Comparison of ENCODE assay signal across 24 cellular contexts in genomic region chr7:30924624-30925023, GRCh38. TPM values are rescaled to one million over a fixed set of nuclear protein-coding genes. Genes with fewer than 3 reads are reported as not detected.
DNase-seq lines count a peak whose midpoint lies in the region; ATAC-seq and TF ChIP-seq lines count a peak whose summit lies in the region.
"Had no signal": no experiment of that assay in that cellular context is flagged by ENCODE, and none has a peak within 500 bp of the region (broad histone marks: within the 10 kb centered on the region; RNA-seq: fewer than 3 reads in every experiment).

No MANE protein-coding gene starts in this region.

- H4K20me1 ChIP-seq in DND-41 (ENCODE audit: insufficient read depth, low read length) = no peaks in the 10 kb centered on the region
- H4K20me1 ChIP-seq in osteoblast (ENCODE audit: insufficient read depth, low read length) = no peaks in the 10 kb centered on the region

- H3K9me3 ChIP-seq in BE2C = no peaks in the 10 kb centered on the region
- H3K9me3 ChIP-seq in DND-41 (ENCODE audit: insufficient read depth, low read length, severe bottlenecking) = no peaks in the 10 kb centered on the region
- no peaks in the 10 kb centered on the region for H3K9me3 ChIP-seq in endodermal cell (ENCODE audit: control insufficient read depth, low read length)
- peaks cover 7% of the 10 kb centered on the region for H3K9me3 ChIP-seq in osteoblast (ENCODE audit: low read depth, low read length)
- no peaks in the 10 kb centered on the region for H3K9me3 ChIP-seq in sigmoid colon
- H3K9me3 ChIP-seq: gastrocnemius medialis, upper lobe of left lung had no signal

- no peaks in the 10 kb centered on the region for H3K36me3 Mint-ChIP-seq in endodermal cell (ENCODE audit: low read depth)
- H3K36me3 Mint-ChIP-seq in activated CD8-positive, alpha-beta T cell treated with anti-CD3 and anti-CD28 coated beads, Interleukin-2, amount 10 ng/mL, durations not matched to agents 7 days and 5 days (ENCODE audit: low read depth) = no peaks in the 10 kb centered on the region

- no peak overlapping the region for H3K4me3 Mint-ChIP-seq in endodermal cell
- H3K4me3 Mint-ChIP-seq in activated CD8-positive, alpha-beta T cell treated with anti-CD3 and anti-CD28 coated beads, Interleukin-2, amount 10 ng/mL, durations not matched to agents 7 days and 5 days = no peak overlapping the region
- H3K4me3 Mint-ChIP-seq: activated T-cell treated with anti-CD3 and anti-CD28 coated beads, Interleukin-2, amount 50 U/mL, for 72 hours; neural crest cell; stimulated activated naive CD8-positive, alpha-beta T cell treated with anti-CD3 and anti-CD28 coated beads, Interleukin-15, Interleukin-2, amounts not matched to agents 100 ng/mL and 50 ng/mL, for 24 hours had no signal

- peaks cover 7% of the 10 kb centered on the region for H3K9me3 Mint-ChIP-seq in endodermal cell
- peaks cover 8% of the 10 kb centered on the region for H3K9me3 Mint-ChIP-seq in activated CD8-positive, alpha-beta T cell treated with anti-CD3 and anti-CD28 coated beads, Interleukin-2, amount 10 ng/mL, durations not matched to agents 7 days and 5 days (ENCODE audit: insufficient read depth)
- H3K9me3 Mint-ChIP-seq: neural crest cell had no signal

- H3K27me3 ChIP-seq in BE2C (no peaks in the 10 kb centered on the region), DND-41 (ENCODE audit: insufficient read depth, low read length, poor library complexity) (peaks cover under 1% of the 10 kb centered on the region), endodermal cell (ENCODE audit: control insufficient read depth, insufficient read depth, low read length, poor library complexity, severe bottlenecking) (no peaks in the 10 kb centered on the region), osteoblast (ENCODE audit: insufficient read depth, low read length) (peaks cover 8% of the 10 kb centered on the region), sigmoid colon (no peaks in the 10 kb centered on the region)
- H3K27me3 ChIP-seq: breast epithelium, gastrocnemius medialis, upper lobe of left lung had no signal

- H3K4me2 ChIP-seq in DND-41 (ENCODE audit: insufficient read depth, low read length) = no peak overlapping the region
- H3K4me2 ChIP-seq in osteoblast (ENCODE audit: insufficient read depth, low read length) = no peak overlapping the region

- H3K4me1 ChIP-seq in BE2C (peaks cover 11% of the 10 kb centered on the region), DND-41 (ENCODE audit: insufficient read depth, low read length) (no peaks in the 10 kb centered on the region), endodermal cell (ENCODE audit: control insufficient read depth, insufficient read depth, low read length) (no peaks in the 10 kb centered on the region), osteoblast (ENCODE audit: insufficient read depth, low read length) (peaks cover 12% of the 10 kb centered on the region), sigmoid colon (peaks cover 0 to 26% (median 25%) of the 10 kb centered on the region in 4 donors)
- H3K4me1 ChIP-seq: breast epithelium had no signal

- intact Hi-C loops in sigmoid colon (cut with DNase I) = no loop called here

- H3K27me3 Mint-ChIP-seq in endodermal cell (ENCODE audit: insufficient read depth) = peaks cover 3% of the 10 kb centered on the region
- H3K27me3 Mint-ChIP-seq in activated CD8-positive, alpha-beta T cell treated with anti-CD3 and anti-CD28 coated beads, Interleukin-2, amount 10 ng/mL, durations not matched to agents 7 days and 5 days (ENCODE audit: low read depth) = peaks cover 3% of the 10 kb centered on the region
- H3K27me3 Mint-ChIP-seq: stimulated activated naive CD8-positive, alpha-beta T cell treated with anti-CD3 and anti-CD28 coated beads, Interleukin-15, Interleukin-2, amounts not matched to agents 100 ng/mL and 50 ng/mL, for 24 hours had no signal

- H3K4me1 Mint-ChIP-seq in endodermal cell = no peaks in the 10 kb centered on the region
- H3K4me1 Mint-ChIP-seq in activated CD8-positive, alpha-beta T cell treated with anti-CD3 and anti-CD28 coated beads, Interleukin-2, amount 10 ng/mL, durations not matched to agents 7 days and 5 days (ENCODE audit: low read depth) = no peaks in the 10 kb centered on the region
- H3K4me1 Mint-ChIP-seq: neural crest cell had no signal

- TF ChIP-seq CTCF in BE2C (IDR thresholded peaks at IDR 0.05; ENCODE audit: low read depth, low read length) = no peak
- no peak for TF ChIP-seq CTCF in DND-41 (IDR thresholded peaks at IDR 0.05; ENCODE audit: borderline replicate concordance, extremely low read depth, low read length, poor library complexity, severe bottlenecking)
- TF ChIP-seq CTCF in endodermal cell (conservative IDR thresholded peaks at IDR 0.05) = no peak
- TF ChIP-seq CTCF in osteoblast (IDR thresholded peaks at IDR 0.05; ENCODE audit: extremely low read depth, low read depth, low read length) = no peak
- no peak for TF ChIP-seq CTCF in sigmoid colon (IDR thresholded peaks at IDR 0.05)

- H3K4me3 ChIP-seq in BE2C (ENCODE audit: low read depth, low read length) = no peak overlapping the region
- no peak overlapping the region for H3K4me3 ChIP-seq in DND-41 (ENCODE audit: low read depth in 1 of 2, low read length in 2 of 2)
- no peak overlapping the region for H3K4me3 ChIP-seq in endodermal cell (ENCODE audit: low read length)
- H3K4me3 ChIP-seq in osteoblast (ENCODE audit: insufficient read depth, low read length) = no peak overlapping the region
- no peak overlapping the region for H3K4me3 ChIP-seq in sigmoid colon
- H3K4me3 ChIP-seq: breast epithelium, dorsolateral prefrontal cortex, gastrocnemius medialis, upper lobe of left lung had no signal

- POLR2A ChIA-PET in activated CD8-positive, alpha-beta T cell treated with anti-CD3 and anti-CD28 coated beads, Interleukin-2, amount 10 ng/mL, durations not matched to agents 7 days and 5 days (lab: Charles Lee) = no interaction called here

- no peaks in the 10 kb centered on the region for H3K36me3 ChIP-seq in BE2C
- H3K36me3 ChIP-seq in DND-41 (ENCODE audit: insufficient read depth, low read length) = no peaks in the 10 kb centered on the region
- H3K36me3 ChIP-seq in endodermal cell (ENCODE audit: control insufficient read depth, insufficient read depth, low read length) = no peaks in the 10 kb centered on the region
- no peaks in the 10 kb centered on the region for H3K36me3 ChIP-seq in osteoblast (ENCODE audit: insufficient read depth, low read length)
- H3K36me3 ChIP-seq in sigmoid colon = peaks cover 12 to 50% (median 30%) of the 10 kb centered on the region in 4 donors
- H3K36me3 ChIP-seq: breast epithelium, gastrocnemius medialis had no signal

- ATAC-seq in DND-41 (ENCODE audit: insufficient read depth, low read depth) (no peak), GM21786 (IDR thresholded peaks at IDR 0.05; ENCODE audit: unreplicated experiment) (no peak)
- ATAC-seq in activated CD8-positive, alpha-beta T cell treated with anti-CD3 and anti-CD28 coated beads, Interleukin-2, amount 10 ng/mL, durations not matched to agents 7 days and 5 days = no peak
- ATAC-seq: activated T-cell treated with anti-CD3 and anti-CD28 coated beads, Interleukin-2, amount 50 U/mL, for 72 hours; gastrocnemius medialis had no signal

- CTCF ChIA-PET in activated CD8-positive, alpha-beta T cell treated with anti-CD3 and anti-CD28 coated beads, Interleukin-2, amount 10 ng/mL, durations not matched to agents 7 days and 5 days (lab: Charles Lee) = interaction anchor here (1.0 kb wide), 1 partner anchor 15 kb away, joined by 3 read pairs; no protein-coding TSS in a partner anchor

- H3K27ac Mint-ChIP-seq in endodermal cell = no peak overlapping the region
- H3K27ac Mint-ChIP-seq in activated CD8-positive, alpha-beta T cell treated with anti-CD3 and anti-CD28 coated beads, Interleukin-2, amount 10 ng/mL, durations not matched to agents 7 days and 5 days = no peak overlapping the region
- H3K27ac Mint-ChIP-seq: activated T-cell treated with anti-CD3 and anti-CD28 coated beads, Interleukin-2, amount 50 U/mL, for 72 hours; stimulated activated naive CD8-positive, alpha-beta T cell treated with anti-CD3 and anti-CD28 coated beads, Interleukin-15, Interleukin-2, amounts not matched to agents 100 ng/mL and 50 ng/mL, for 24 hours had no signal

- TF ChIP-seq EP300 in sigmoid colon (IDR thresholded peaks at IDR 0.05) = no peak

- H3K9ac ChIP-seq in DND-41 (ENCODE audit: low read depth, low read length) (no peak overlapping the region), endodermal cell (ENCODE audit: extremely low read depth, low read length, poor library complexity, severe bottlenecking) (no peak overlapping the region)

- H3K79me2 ChIP-seq in DND-41 (ENCODE audit: insufficient read depth, low read length) = no peaks in the 10 kb centered on the region
- H3K79me2 ChIP-seq in osteoblast (ENCODE audit: insufficient read depth, low read length) = no peaks in the 10 kb centered on the region

- peak; percentile 3 for DNase-seq in BE2C
- peak; percentile 0 for DNase-seq in DND-41
- DNase-seq in endodermal cell = peak; percentile 28
- peak; percentile 49 for DNase-seq in osteoblast (ENCODE audit: insufficient read length, low spot score, missing footprints)
- DNase-seq in NCI-H345 treated with DMSO at 0.1 percent for 48 hours (lab: John Stamatoyannopoulos, UW; ENCODE audit: unreplicated experiment) = no peak
- DNase-seq in sigmoid colon = no peak
- no peak for DNase-seq in activated CD8-positive, alpha-beta T cell treated with anti-CD3 and anti-CD28 coated beads, Interleukin-2, amount 10 ng/mL, durations not matched to agents 7 days and 5 days
- DNase-seq: activated CD4-positive, alpha-beta T cell treated with anti-CD3 and anti-CD28 coated beads, Interleukin-2, amount 50 U/mL, for 4 hours; activated T-cell treated with anti-CD3 and anti-CD28 coated beads, Interleukin-2, amount 50 U/mL, for 72 hours; AML-193; COR-L47; erythroblast; midbrain; NCI-H1105 treated with DMSO at 0.1 percent for 48 hours; NCI-H2107; NCI-H524 treated with DMSO at 0.1 percent for 48 hours; SW 1271 had no signal

- H2AFZ ChIP-seq in DND-41 (ENCODE audit: low read depth, low read length) = no peak overlapping the region
- H2AFZ ChIP-seq in osteoblast (ENCODE audit: low read length) = no peak overlapping the region

- no peak for TF ChIP-seq POLR2A in sigmoid colon (IDR thresholded peaks at IDR 0.05)

- H3K27ac ChIP-seq in DND-41 (ENCODE audit: low read length) (no peak overlapping the region), endodermal cell (ENCODE audit: low read depth, low read length) (no peak overlapping the region), osteoblast (ENCODE audit: low read depth, low read length) (no peak overlapping the region), sigmoid colon (no peak overlapping the region)
- H3K27ac ChIP-seq: breast epithelium, dorsolateral prefrontal cortex, gastrocnemius medialis had no signal

RNA-seq across cellular contexts. Expression of gene AQP1, which starts 13.0 kb away (rescaled TPM):
- 6.1 TPM for polyA plus RNA-seq in BE2C (2012; ENCODE audit: insufficient read depth, insufficient read length, low read depth)
- total RNA-seq in endodermal cell (under 1 TPM; 0.26 to 0.91 TPM), osteoblast (0.59 and 0.72 TPM in 2 replicates), sigmoid colon (100 to 1,000 TPM in 3 of 4 donors, 10 to 100 TPM in 1; 66.0 to 191 (median 146) TPM)
- 1.3 TPM for polyA plus RNA-seq in endodermal cell (2013, experiment 1 of 2)
- 1.3 TPM for polyA plus RNA-seq in endodermal cell (2013, experiment 2 of 2)
- 10 to 100 TPM in 1 of 3 donors, 1 to 10 TPM in 2; 3.7 to 41.8 (median 7.8) TPM for polyA plus RNA-seq in sigmoid colon
- under 1 TPM in 1 of 2 experiments, not detected in 1; 0.23 TPM for total RNA-seq in activated CD8-positive, alpha-beta T cell treated with anti-CD3 and anti-CD28 coated beads, Interleukin-2, amount 10 ng/mL, durations not matched to agents 7 days and 5 days

RNA-seq across cellular contexts. Expression of gene GHRHR, which starts 39.1 kb away (rescaled TPM):
- polyA plus RNA-seq in BE2C (2012; ENCODE audit: insufficient read depth, insufficient read length, low read depth) = 0.97 TPM
- total RNA-seq in endodermal cell = not detected
- not detected for polyA plus RNA-seq in endodermal cell (2013, experiment 1 of 2)
- not detected for polyA plus RNA-seq in endodermal cell (2013, experiment 2 of 2)
- not detected in 2 replicates for total RNA-seq in osteoblast
- total RNA-seq in sigmoid colon = not detected
- polyA plus RNA-seq in sigmoid colon = not detected
- not detected for total RNA-seq in activated CD8-positive, alpha-beta T cell treated with anti-CD3 and anti-CD28 coated beads, Interleukin-2, amount 10 ng/mL, durations not matched to agents 7 days and 5 days
- total RNA-seq: activated T-cell treated with anti-CD3 and anti-CD28 coated beads, Interleukin-2, amount 50 U/mL, for 72 hours; breast epithelium; gastrocnemius medialis; neural crest cell had no signal

Comparison
In these comparisons a context has a peak if more than half of its experiments do, and no peak if none do; other contexts are left out.
1. DNase-seq: peak in BE2C (single experiment), DND-41 (single experiment), endodermal cell (single experiment) and osteoblast (single experiment); none in NCI-H345 treated with DMSO at 0.1 percent for 48 hours (single experiment), sigmoid colon (single experiment) and activated CD8-positive, alpha-beta T cell treated with anti-CD3 and anti-CD28 coated beads, Interleukin-2, amount 10 ng/mL, durations not matched to agents 7 days and 5 days (single experiment).
2. RNA of gene AQP1, which starts 13.0 kb away (total RNA-seq): 66.0 to 191 TPM in sigmoid colon; 0.26 to 0.91 TPM in endodermal cell, 0.59 to 0.72 TPM in osteoblast and 0.23 TPM in activated CD8-positive, alpha-beta T cell treated with anti-CD3 and anti-CD28 coated beads, Interleukin-2, amount 10 ng/mL, durations not matched to agents 7 days and 5 days; every median in the first group is over 10 times any median in the second.